Comparison of ENCODE assay signal across 9 cellular contexts in the genomic region with DNA sequence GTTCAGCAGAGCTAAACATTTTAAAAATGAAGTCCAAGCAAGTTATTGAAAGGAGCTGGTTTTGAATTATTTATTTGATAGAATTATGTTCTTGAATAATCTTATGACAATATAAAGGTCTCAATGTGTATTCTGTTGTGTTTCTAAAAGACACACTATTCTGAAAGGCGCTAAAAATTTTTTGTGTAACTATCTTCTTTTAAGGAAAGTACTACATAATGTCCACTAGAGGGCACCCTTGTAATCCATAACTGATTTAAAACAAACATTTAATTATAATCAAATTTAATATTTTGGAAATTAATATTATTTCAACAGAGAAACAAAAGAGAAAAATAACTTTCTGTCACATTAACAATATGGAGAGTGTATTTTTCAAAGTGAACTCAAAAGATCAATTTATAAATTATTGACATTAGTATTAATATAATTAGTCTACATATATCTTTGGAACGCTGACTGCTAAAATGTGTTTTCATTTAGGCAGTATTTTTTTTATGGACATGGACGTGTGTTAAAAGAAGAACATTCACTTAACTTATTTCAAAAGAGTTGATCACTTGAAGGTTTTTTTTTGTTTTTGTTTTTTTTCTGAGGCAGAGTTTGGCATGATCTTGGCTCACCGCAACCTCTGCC.
A peak's percentile ranks its signal among the peaks of the same experiment; 100 is the strongest.
DNase-seq lines count a peak whose midpoint lies in the region; ATAC-seq and TF ChIP-seq lines count a peak whose summit lies in the region.
"Had no signal": no experiment of that assay in that cellular context is flagged by ENCODE, and none has a peak within 500 bp of the region (broad histone marks: within the 10 kb centered on the region; RNA-seq: fewer than 3 reads in every experiment).

No MANE protein-coding gene starts in this region.

- H3K9me3 ChIP-seq in Loucy (ENCODE audit: insufficient read depth, low read depth, low read length), result no peaks in the 10 kb centered on the region
- H3K9me3 ChIP-seq in T-helper 17 cell (ENCODE audit: control insufficient read depth, low read length, poor library complexity, severe bottlenecking), result no peaks in the 10 kb centered on the region
- H3K9me3 ChIP-seq: BLaER1 treated with 17β-estradiol and CSF1 and Interleukin-3, amounts not matched to agents 10 nM and 100 nM had no signal

- DNase-seq in DMS79 treated with DMSO at 0.1 percent for 48 hours (lab: John Stamatoyannopoulos, UW) (peak; percentile 19), DMS79 (lab: John Stamatoyannopoulos, UW) (no peak), T-helper 17 cell (no peak), glutamatergic neuron (no peak), substantia nigra (lab: John Stamatoyannopoulos, UW) (no peak), T1000 (lab: John Stamatoyannopoulos, UW) (no peak), lower leg skin (ENCODE audit: low spot score in 2 of 2) (no peak)

- no peak overlapping the region for H3K27ac Mint-ChIP-seq in T-helper 17 cell
- no peak overlapping the region for H3K27ac Mint-ChIP-seq in glutamatergic neuron (ENCODE audit: unreplicated experiment)

- no peaks in the 10 kb centered on the region for H3K27me3 ChIP-seq in Loucy (ENCODE audit: insufficient read depth, low read length, poor library complexity, severe bottlenecking)
- H3K27me3 ChIP-seq: BLaER1 treated with 17β-estradiol and CSF1 and Interleukin-3, amounts not matched to agents 10 nM and 100 nM had no signal

- H3K9ac ChIP-seq in Loucy (ENCODE audit: low read depth, low read length, poor library complexity, severe bottlenecking), result no peak overlapping the region
- H3K9ac ChIP-seq: BLaER1 treated with 17β-estradiol and CSF1 and Interleukin-3, amounts not matched to agents 10 nM and 100 nM had no signal

- TF ChIP-seq POLR2A in lower leg skin (IDR thresholded peaks at IDR 0.05), result no peak

- intact Hi-C loops in lower leg skin (cut with DNase I; ENCODE audit: low total_unique reads), result loop anchor here (10.0 kb wide), 1 partner anchor 388 kb away; the partner anchor contains the start of gene LHX9

- ATAC-seq in T-helper 17 cell, result peak; percentile 44

- no peaks in the 10 kb centered on the region for H3K79me2 ChIP-seq in Loucy (ENCODE audit: insufficient read depth, low read length)

- H3K36me3 ChIP-seq in Loucy (ENCODE audit: insufficient read depth, low read length), result no peaks in the 10 kb centered on the region
- H3K36me3 ChIP-seq: BLaER1 treated with 17β-estradiol and CSF1 and Interleukin-3, amounts not matched to agents 10 nM and 100 nM had no signal

- no peak overlapping the region for H3K4me2 ChIP-seq in Loucy (ENCODE audit: low read depth, low read length, poor library complexity, severe bottlenecking)
- H3K4me2 ChIP-seq: BLaER1 treated with 17β-estradiol and CSF1 and Interleukin-3, amounts not matched to agents 10 nM and 100 nM had no signal

- H3K36me3 Mint-ChIP-seq in T-helper 17 cell (ENCODE audit: low read depth) (peaks cover 2% of the 10 kb centered on the region), glutamatergic neuron (ENCODE audit: unreplicated experiment) (no peaks in the 10 kb centered on the region)

- H3K4me1 Mint-ChIP-seq in T-helper 17 cell (peaks cover 4% of the 10 kb centered on the region), glutamatergic neuron (ENCODE audit: low read depth, unreplicated experiment) (peaks cover 6% of the 10 kb centered on the region)

- H3K27ac ChIP-seq in substantia nigra (ENCODE audit: low read depth, low read length, poor library complexity, severe bottlenecking), result no peak overlapping the region
- H3K27ac ChIP-seq: BLaER1 treated with 17β-estradiol and CSF1 and Interleukin-3, amounts not matched to agents 10 nM and 100 nM had no signal

- no peaks in the 10 kb centered on the region for H3K9me3 Mint-ChIP-seq in glutamatergic neuron (ENCODE audit: unreplicated experiment)

- H4K20me1 ChIP-seq in Loucy (ENCODE audit: insufficient read depth, low read length, poor library complexity, severe bottlenecking), result no peaks in the 10 kb centered on the region
- H4K20me1 ChIP-seq: BLaER1 treated with 17β-estradiol and CSF1 and Interleukin-3, amounts not matched to agents 10 nM and 100 nM had no signal

- TF ChIP-seq CTCF in Loucy (conservative IDR thresholded peaks at IDR 0.05; ENCODE audit: low read length), result peak; percentile 64
- TF ChIP-seq CTCF in glutamatergic neuron (IDR thresholded peaks at IDR 0.05; ENCODE audit: partially characterized antibody, unreplicated experiment), result peak; percentile 86
- no peak for TF ChIP-seq CTCF in lower leg skin (IDR thresholded peaks at IDR 0.05)

- no peak overlapping the region for H2AFZ ChIP-seq in Loucy (ENCODE audit: low read length)

- H3K4me3 Mint-ChIP-seq in T-helper 17 cell (no peak overlapping the region), glutamatergic neuron (ENCODE audit: unreplicated experiment) (no peak overlapping the region)

- H3K27me3 Mint-ChIP-seq in T-helper 17 cell (no peaks in the 10 kb centered on the region), glutamatergic neuron (ENCODE audit: unreplicated experiment) (no peaks in the 10 kb centered on the region)

- H3K4me3 ChIP-seq in Loucy (ENCODE audit: low read length, poor library complexity, severe bottlenecking) (no peak overlapping the region), lower leg skin (ENCODE audit: low read depth, poor library complexity, severe bottlenecking) (no peak overlapping the region)
- H3K4me3 ChIP-seq: BLaER1 treated with 17β-estradiol and CSF1 and Interleukin-3, amounts not matched to agents 10 nM and 100 nM had no signal

- 52 to 54% methylated on average over 4 of the region's 4 CpGs for WGBS in lower leg skin, 2 donors

- no peaks in the 10 kb centered on the region for H3F3A ChIP-seq in Loucy (ENCODE audit: low read depth)

- H3K4me1 ChIP-seq in Loucy (ENCODE audit: insufficient read depth, low read length, poor library complexity, severe bottlenecking), result no peaks in the 10 kb centered on the region
- H3K4me1 ChIP-seq: BLaER1 treated with 17β-estradiol and CSF1 and Interleukin-3, amounts not matched to agents 10 nM and 100 nM had no signal

- H3K9me2 ChIP-seq in Loucy (replicated peaks; ENCODE audit: low read depth, low read length), result no peaks in the 10 kb centered on the region

Comparison
In these comparisons a context has a peak if more than half of its experiments do, and no peak if none do; other contexts are left out.
1. CTCF ChIP-seq: peak in Loucy (single experiment) and glutamatergic neuron (single experiment); none in lower leg skin (0 of 3).